Comparison of ENCODE assay signal across 11 cellular contexts in genomic region chr12:13203028-13203922, GRCh38. TPM values are rescaled to one million over a fixed set of nuclear protein-coding genes. Genes with fewer than 3 reads are reported as not detected.
DNase-seq lines count a peak whose midpoint lies in the region; ATAC-seq and TF ChIP-seq lines count a peak whose summit lies in the region.
"Had no signal": no experiment of that assay in that cellular context is flagged by ENCODE, and none has a peak within 500 bp of the region (broad histone marks: within the 10 kb centered on the region; RNA-seq: fewer than 3 reads in every experiment).

No MANE protein-coding gene starts in this region.

- WGBS in GM23248 (ENCODE audit: low coverage in 1 of 2, low lambda C conversion rate in 2 of 2, missing lambda C conversion rate in 2 of 2), 2 experiments, result 2 to 4% methylated on average over 16 of the region's 16 CpGs
- 85% methylated on average over 12 of the region's 16 CpGs for WGBS in mammary epithelial cell (ENCODE audit: low coverage, missing lambda C conversion rate)

- ATAC-seq in lower lobe of right lung (peak in 1 of 2 donors; percentile 25), GM19463 (IDR thresholded peaks at IDR 0.05; ENCODE audit: unreplicated experiment) (no peak), GM18870 (IDR thresholded peaks at IDR 0.05; ENCODE audit: unreplicated experiment) (no peak)

- H3K36me3 ChIP-seq in GM23248 (ENCODE audit: low read depth) (peaks cover 43% of the 10 kb centered on the region; the same call in 1 of the 2 replicates), mammary epithelial cell (ENCODE audit: insufficient read depth, low read length) (peaks cover 19% of the 10 kb centered on the region), lower lobe of right lung (peaks cover 6% of the 10 kb centered on the region)

- peaks cover 94% of the 10 kb centered on the region for H3F3A ChIP-seq in GM23248 (ENCODE audit: insufficient read depth)

- H2AFZ ChIP-seq in GM23248, result no peak overlapping the region
- no peak overlapping the region for H2AFZ ChIP-seq in mammary epithelial cell (ENCODE audit: low read depth, low read length)

- H3K79me2 ChIP-seq in GM23248 (ENCODE audit: insufficient read depth), result peaks cover 96% of the 10 kb centered on the region
- H3K79me2 ChIP-seq in mammary epithelial cell (ENCODE audit: insufficient read depth, low read length), result peaks cover 98% of the 10 kb centered on the region

- TF ChIP-seq CTCF in 22Rv1 (IDR thresholded peaks at IDR 0.05) (peak; percentile 34), mammary epithelial cell (conservative IDR thresholded peaks at IDR 0.05 in 1 of 2, IDR thresholded peaks at IDR 0.05 in 1 of 2; ENCODE audit: extremely low read depth in 1 of 2, insufficient read depth in 1 of 2, low read depth in 1 of 2, low read length in 2 of 2) (no peak), lower lobe of right lung (IDR thresholded peaks at IDR 0.05) (peak; percentile 28)

- H3K4me3 ChIP-seq in GM23248 (peak overlapping the region; percentile 98), mammary epithelial cell (replicated peaks in 1 of 3; ENCODE audit: insufficient read depth in 1 of 3, low read depth in 2 of 3, low read length in 3 of 3) (no peak overlapping the region), lower lobe of right lung (no peak overlapping the region)

- H3K9ac ChIP-seq in GM23248, result peak overlapping the region; percentile 99
- no peak overlapping the region for H3K9ac ChIP-seq in mammary epithelial cell (ENCODE audit: insufficient read depth, low read length)

- intact Hi-C loops in mammary epithelial cell (cut with micrococcal nuclease), result no loop called here
- intact Hi-C loops in lower lobe of right lung (cut with DNase I), result no loop called here

- BruUV-seq in mammary epithelial cell (replicated peaks; lab: Mats Ljungman, UMichigan), result no TSS peak

- dilution Hi-C loops in mammary epithelial cell (cut with HindIII; ENCODE audit: low sequenced_read_pairs), result loop anchor here (5.0 to 25.0 kb wide), 2 partner anchors 49 to 191 kb away; partner anchors contain the start of gene HEBP1

- in situ Hi-C loops in GM23248 (cut with MboI) (no loop called here), mammary epithelial cell (cut with MboI; ENCODE audit: low sequenced_read_pairs in 2 of 2) (loop anchor here (10.0 to 25.0 kb wide), 2 partner anchors 198 to 391 kb away; partner anchors contain the start of genes DDX47 (in 1 of the 2) and HEBP1 (in 1 of the 2))

- DNase-seq in GM23248 (peak; percentile 82), mammary epithelial cell (no peak), lower lobe of right lung (peak; percentile 50), HuH-7.5 (ENCODE audit: low spot score) (no peak), NCI-H2081 treated with DMSO at 0.1 percent for 48 hours (lab: John Stamatoyannopoulos, UW) (no peak)
- DNase-seq: DMS153; stimulated activated CD4-positive, alpha-beta T cell treated with anti-CD3 and anti-CD28 coated beads, Interleukin-4, amount 100 ng/mL, for 24 hours had no signal

- H3K4me1 ChIP-seq in GM23248 (ENCODE audit: insufficient read depth) (peaks cover 80% of the 10 kb centered on the region), mammary epithelial cell (ENCODE audit: insufficient read depth, low read length) (peaks cover 90% of the 10 kb centered on the region), lower lobe of right lung (peaks cover 98% of the 10 kb centered on the region)

- no peaks in the 10 kb centered on the region for H3K9me3 ChIP-seq in GM23248 (ENCODE audit: low read depth)
- H3K9me3 ChIP-seq in mammary epithelial cell (replicated peaks; ENCODE audit: insufficient read depth, low read length), result no peaks in the 10 kb centered on the region
- no peaks in the 10 kb centered on the region for H3K9me3 ChIP-seq in lower lobe of right lung

- H4K20me1 ChIP-seq in GM23248 (ENCODE audit: insufficient read depth), result no peaks in the 10 kb centered on the region
- H4K20me1 ChIP-seq in mammary epithelial cell (ENCODE audit: insufficient read depth, low read length), result no peaks in the 10 kb centered on the region

- H3K27me3 ChIP-seq in GM23248 (replicated peaks; ENCODE audit: insufficient read depth), result no peaks in the 10 kb centered on the region
- no peaks in the 10 kb centered on the region for H3K27me3 ChIP-seq in mammary epithelial cell (ENCODE audit: insufficient read depth, low read length)
- H3K27me3 ChIP-seq in lower lobe of right lung (ENCODE audit: low read depth), result no peaks in the 10 kb centered on the region

- H3K27ac ChIP-seq in 22Rv1 (no peak overlapping the region), GM23248 (peak overlapping the region; percentile 100), mammary epithelial cell (ENCODE audit: insufficient read depth, low read depth, low read length) (peak overlapping the region; percentile 0), lower lobe of right lung (peak overlapping the region; percentile 66)
- H3K27ac ChIP-seq: VCaP had no signal

- CTCF ChIA-PET in mammary epithelial cell (lab: Charles Lee; ENCODE audit: low non-redundant PET), result no interaction called here

- H3K9me2 ChIP-seq in GM23248 (ENCODE audit: insufficient read depth), result no peaks in the 10 kb centered on the region

- peak overlapping the region; percentile 97 for H3K4me2 ChIP-seq in GM23248 (ENCODE audit: unreplicated experiment)
- H3K4me2 ChIP-seq in mammary epithelial cell (ENCODE audit: insufficient read depth, low read depth, low read length), result no peak overlapping the region

RNA-seq across cellular contexts. Expression of gene EMP1, which starts 6.7 kb away (rescaled TPM):
- total RNA-seq in GM23248 (2014; rRNA removed; shearing (Covaris generic)), result 631 and 744 TPM in 2 replicates
- polyA plus RNA-seq in GM23248 (2016; fragmentation: Nextera tagmentation; extraction: Ambion mirVana), result 496 and 518 TPM in 2 replicates
- total RNA-seq in mammary epithelial cell, result 100 to 1,000 TPM in 1 of 2 donors, 10 to 100 TPM in 1; 33.7 to 204 TPM
- polyA plus RNA-seq in mammary epithelial cell, result 309 TPM
- 450 TPM for polyA minus RNA-seq in mammary epithelial cell
- total RNA-seq in lower lobe of right lung, result 195 TPM

Comparison
In these comparisons a context has a peak if more than half of its experiments do, and no peak if none do; other contexts are left out.
1. CTCF ChIP-seq: peak in 22Rv1 (single experiment) and lower lobe of right lung (single experiment); none in mammary epithelial cell (0 of 2).
2. DNase-seq: peak in GM23248 (single experiment) and lower lobe of right lung (single experiment); none in mammary epithelial cell (single experiment), HuH-7.5 (single experiment) and NCI-H2081 treated with DMSO at 0.1 percent for 48 hours (single experiment).